In the genomic region with DNA sequence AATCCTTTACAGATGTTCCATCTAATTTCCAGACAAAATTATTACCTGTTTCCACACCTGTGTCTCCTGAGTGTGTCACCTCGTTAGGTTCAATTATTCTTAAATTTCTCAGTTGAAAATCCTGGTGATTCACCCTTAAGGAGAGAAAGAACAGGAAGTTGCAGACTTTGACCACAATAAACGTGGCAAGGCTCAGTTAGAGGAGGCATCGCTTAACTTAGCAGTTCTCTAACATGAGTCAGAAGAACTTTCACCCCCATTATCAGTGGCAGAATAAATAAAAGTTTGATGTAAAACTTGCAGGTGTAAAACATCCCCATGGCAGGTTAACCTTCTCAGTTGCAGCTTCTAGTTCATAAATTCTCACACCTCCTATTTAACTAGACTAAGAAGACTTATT, we compare ENCODE assay signal across 8 cellular contexts. TPM values are rescaled to one million over a fixed set of nuclear protein-coding genes. Genes with fewer than 3 reads are reported as not detected.
DNase-seq lines count a peak whose midpoint lies in the region; ATAC-seq and TF ChIP-seq lines count a peak whose summit lies in the region.

No MANE protein-coding gene starts in this region.

- peaks cover 32% of the 10 kb centered on the region for H3K36me3 Mint-ChIP-seq in CD4-positive, alpha-beta T cell (ENCODE audit: low read depth)

- H3K27ac ChIP-seq in CD4-positive, alpha-beta T cell (ENCODE audit: low read depth, low read length) = no peak overlapping the region
- H3K27ac ChIP-seq in HEK293 (ENCODE audit: extremely low read depth, low read depth, low read length) (no peak overlapping the region), SJSA1 (no peak overlapping the region), prostate gland (peak overlapping the region; percentile 26 to 70)

- H3K4me1 ChIP-seq in HEK293 (ENCODE audit: control insufficient read depth, insufficient read depth, low read length) (no peaks in the 10 kb centered on the region), SJSA1 (replicated peaks) (peaks cover 14% of the 10 kb centered on the region), prostate gland (replicated peaks) (peaks cover 12% of the 10 kb centered on the region)

- intact Hi-C loops in CD4-positive, alpha-beta T cell (cut with DNase I, micrococcal nuclease) = loop anchor here in 1 of 2 experiments (1.0 to 10.0 kb wide), 3 partner anchors 20 to 310 kb away; no protein-coding TSS in a partner anchor
- intact Hi-C loops in prostate gland (cut with DNase I) = no loop called here

- H3K4me1 Mint-ChIP-seq in CD4-positive, alpha-beta T cell (ENCODE audit: low read depth) = peaks cover 78% of the 10 kb centered on the region

- TF ChIP-seq CTCF in CD4-positive, alpha-beta T cell (IDR thresholded peaks at IDR 0.05) = no peak
- TF ChIP-seq CTCF in HEK293 (tag by site-specific recombination; IDR thresholded peaks at IDR 0.05) (no peak), choroid plexus epithelial cell (conservative IDR thresholded peaks at IDR 0.05; ENCODE audit: low read depth, low read length) (no peak), prostate gland (IDR thresholded peaks at IDR 0.05) (no peak)

- peak in 8 of 10 experiments; percentile 8 to 32 (median 18) for DNase-seq in CD4-positive, alpha-beta T cell
- DNase-seq in SJSA1 (ENCODE audit: low read depth in 1 of 2, low spot score in 2 of 2) (peak; percentile 55 to 60), choroid plexus epithelial cell (ENCODE audit: low read depth) (peak; percentile 93), prostate gland (ENCODE audit: low spot score) (no peak), NCI-H1105 treated with DMSO at 0.1 percent for 48 hours (lab: John Stamatoyannopoulos, UW) (no peak), retina (no peak)

- H3K36me3 ChIP-seq in HEK293 (ENCODE audit: control insufficient read depth in 2 of 2, insufficient read depth in 1 of 2, low read length in 2 of 2) (peaks cover 3 to 22% of the 10 kb centered on the region in 2 experiments; a peak in 2 of 3 replicates), SJSA1 (peaks cover 22% of the 10 kb centered on the region), prostate gland (no peaks in the 10 kb centered on the region)

- peak overlapping the region; percentile 71 for H3K27ac Mint-ChIP-seq in CD4-positive, alpha-beta T cell

- CTCF ChIA-PET in CD4-positive, alpha-beta T cell (lab: Charles Lee) = no interaction called here
- CTCF ChIA-PET in HEK293 (lab: Yijun Ruan, JAX) = no interaction called here

- peak; percentile 95 for ATAC-seq in CD4-positive, alpha-beta T cell (ENCODE audit: poor library complexity)
- ATAC-seq in HG03469 (IDR thresholded peaks at IDR 0.05; ENCODE audit: unreplicated experiment) = no peak

- no peaks in the 10 kb centered on the region for H3K9me3 Mint-ChIP-seq in CD4-positive, alpha-beta T cell

- peak overlapping the region; percentile 74 for H3K4me3 Mint-ChIP-seq in CD4-positive, alpha-beta T cell

- no peaks in the 10 kb centered on the region for H3K9me3 ChIP-seq in CD4-positive, alpha-beta T cell (ENCODE audit: control insufficient read depth, low read length)
- H3K9me3 ChIP-seq in HEK293 (ENCODE audit: control insufficient read depth, insufficient read depth, low read depth, low read length) = no peaks in the 10 kb centered on the region
- no peaks in the 10 kb centered on the region for H3K9me3 ChIP-seq in SJSA1 (replicated peaks)
- no peaks in the 10 kb centered on the region for H3K9me3 ChIP-seq in prostate gland

- H3K4me3 ChIP-seq in HEK293 (ENCODE audit: low read depth, low read length) (no peak overlapping the region), SJSA1 (no peak overlapping the region), choroid plexus epithelial cell (ENCODE audit: low read depth, low read length) (no peak overlapping the region), prostate gland (no peak overlapping the region)

- H3K27me3 ChIP-seq in CD4-positive, alpha-beta T cell (ENCODE audit: control insufficient read depth, insufficient read depth, low read length) = no peaks in the 10 kb centered on the region
- H3K27me3 ChIP-seq in SJSA1 (replicated peaks) (no peaks in the 10 kb centered on the region), prostate gland (replicated peaks; ENCODE audit: insufficient read depth) (no peaks in the 10 kb centered on the region)

- 45% methylated on average over 3 of the region's 3 CpGs for WGBS in prostate gland

- POLR2A ChIA-PET in CD4-positive, alpha-beta T cell (lab: Charles Lee) = interaction anchor here (0.9 to 1.3 kb wide), 3 partner anchors 12 to 24 kb away, joined by 3 to 4 read pairs (median 3); no protein-coding TSS in a partner anchor
- POLR2A ChIA-PET in HEK293 (lab: Yijun Ruan, JAX) = no interaction called here

- H3K27me3 Mint-ChIP-seq in CD4-positive, alpha-beta T cell = no peaks in the 10 kb centered on the region

- TF ChIP-seq POLR2A in prostate gland (IDR thresholded peaks at IDR 0.05) = no peak

TF ChIP-seq in HEK293, 187 proteins besides CTCF, POLR2A, EP300 and RAD21:
- TF ChIP-seq ZEB2 (tag by site-specific recombination; IDR thresholded peaks at IDR 0.05) (no peak), SP3 (tag by site-specific recombination; IDR thresholded peaks at IDR 0.05) (0 out of 2 replicates have a peak, but pooled peaks have one; percentile 9)
TF ChIP-seq in HEK293: peak in this region for 1.

RNA-seq across cellular contexts. Expression of gene XPNPEP1, which starts 8.3 kb away (rescaled TPM):
- total RNA-seq in CD4-positive, alpha-beta T cell = 10 to 100 TPM; 50.3 to 54.3 TPM
- total RNA-seq in SJSA1 (2014; rRNA removed; shearing (Covaris generic)) = 81.3 and 105 TPM in 2 replicates
- total RNA-seq in prostate gland = 10 to 100 TPM; 53.4 to 64.3 TPM

Comparison
In these comparisons a context has a peak if more than half of its experiments do, and no peak if none do; other contexts are left out.
1. DNase-seq: peak in CD4-positive, alpha-beta T cell (8 of 10), SJSA1 (2 of 2) and choroid plexus epithelial cell (single experiment); none in prostate gland (single experiment), NCI-H1105 treated with DMSO at 0.1 percent for 48 hours (single experiment) and retina (single experiment).
2. H3K27ac ChIP-seq: peak in prostate gland (2 of 2); none in CD4-positive, alpha-beta T cell (single experiment), HEK293 (single experiment) and SJSA1 (single experiment).